In the genomic region with DNA sequence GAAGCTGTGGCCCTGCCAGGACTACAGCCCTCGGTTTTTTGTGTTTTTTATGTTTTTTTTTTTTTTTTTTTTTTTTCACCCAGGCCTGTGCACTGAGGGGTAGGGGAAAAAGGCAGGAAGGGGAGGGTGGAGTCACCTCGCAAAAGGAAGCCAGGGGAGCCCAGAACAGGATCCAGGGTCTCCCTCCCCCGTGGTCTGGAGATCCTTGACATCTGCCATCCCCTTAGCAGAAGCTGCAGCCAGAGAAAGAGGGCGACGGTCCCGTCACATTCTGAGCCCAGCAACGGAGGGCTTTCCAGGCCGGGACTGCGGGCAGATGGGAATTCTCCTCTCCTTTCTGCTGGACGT, we compare ENCODE assay signal across 10 cellular contexts. TPM values are rescaled to one million over a fixed set of nuclear protein-coding genes. Genes with fewer than 3 reads are reported as not detected.
DNase-seq lines count a peak whose midpoint lies in the region; ATAC-seq and TF ChIP-seq lines count a peak whose summit lies in the region.
"Had no signal": no experiment of that assay in that cellular context is flagged by ENCODE, and none has a peak within 500 bp of the region (broad histone marks: within the 10 kb centered on the region; RNA-seq: fewer than 3 reads in every experiment).

No MANE protein-coding gene starts in this region.

- H2BK120ac ChIP-seq in mesenchymal stem cell (ENCODE audit: low read depth, low read length): no peak overlapping the region

- H3K4me3 ChIP-seq in cardiac fibroblast (replicated peaks in 1 of 2; ENCODE audit: low read depth in 2 of 2, low read length in 2 of 2) (peak overlapping the region; percentile 45 to 48), mesenchymal stem cell (ENCODE audit: insufficient read depth in 1 of 2, low read depth in 1 of 2, low read length in 2 of 2) (peak overlapping the region; percentile 63 to 79), urinary bladder (ENCODE audit: low read depth, low read length) (peak overlapping the region; percentile 42)

- no peak overlapping the region for H2AK5ac ChIP-seq in mesenchymal stem cell (ENCODE audit: low read length, severe bottlenecking)

- H3K9ac ChIP-seq in mesenchymal stem cell (ENCODE audit: low read length): peak overlapping the region; percentile 87

- H3K27ac ChIP-seq in mesenchymal stem cell (ENCODE audit: low read length, poor library complexity, severe bottlenecking) (peak overlapping the region; percentile 30), urinary bladder (ENCODE audit: low read depth) (no peak overlapping the region)

- peak overlapping the region; percentile 97 for H4K8ac ChIP-seq in mesenchymal stem cell (ENCODE audit: low read length)

- no peaks in the 10 kb centered on the region for H3K9me3 ChIP-seq in mesenchymal stem cell (ENCODE audit: control insufficient read depth, low read length)

- H3K4ac ChIP-seq in mesenchymal stem cell (ENCODE audit: low read depth in 1 of 2, low read length in 2 of 2): peak overlapping the region in 1 of 2 experiments; percentile 82

- H3K27ac Mint-ChIP-seq in activated naive CD4-positive, alpha-beta T cell treated with anti-CD3 and anti-CD28 coated beads, Interleukin-2, amount 10 ng/mL, durations not matched to agents 7 days and 5 days: no peak overlapping the region

- no peak for DNase-seq in activated naive CD4-positive, alpha-beta T cell treated with anti-CD3 and anti-CD28 coated beads, Interleukin-2, amount 10 ng/mL, durations not matched to agents 7 days and 5 days
- DNase-seq in activated naive CD4-positive, alpha-beta T cell (lab: John Stamatoyannopoulos, UW): no peak
- no peak for DNase-seq in cardiac fibroblast (ENCODE audit: low read depth in 2 of 2)
- no peak for DNase-seq in mesenchymal stem cell
- no peak for DNase-seq in stimulated activated CD4-positive, alpha-beta T cell treated with anti-CD3 and anti-CD28 coated beads, Interleukin-1b, Interleukin-23, amount 100 ng/mL, for 48 hours
- no peak for DNase-seq in DMS 273 treated with DMSO at 0.1 percent for 48 hours (lab: John Stamatoyannopoulos, UW)

- peak overlapping the region in 1 of 2 experiments; percentile 90 for H3K14ac ChIP-seq in mesenchymal stem cell (ENCODE audit: low read length in 2 of 2)

- H3K4me2 ChIP-seq in mesenchymal stem cell (ENCODE audit: low read length, poor library complexity, severe bottlenecking): peak overlapping the region; percentile 85

- H3K36me3 ChIP-seq in mesenchymal stem cell (ENCODE audit: control insufficient read depth in 1 of 2, insufficient read depth in 2 of 2, low read depth in 1 of 2, low read length in 2 of 2) (no peaks in the 10 kb centered on the region), urinary bladder (ENCODE audit: insufficient read depth) (no peaks in the 10 kb centered on the region)

- peaks cover 53% of the 10 kb centered on the region for H3K27me3 Mint-ChIP-seq in activated naive CD4-positive, alpha-beta T cell treated with anti-CD3 and anti-CD28 coated beads, Interleukin-2, amount 10 ng/mL, durations not matched to agents 7 days and 5 days

- peak overlapping the region in 1 of 2 experiments; percentile 59 for H3K23ac ChIP-seq in mesenchymal stem cell (ENCODE audit: low read length in 2 of 2)

- no peak overlapping the region for H2BK5ac ChIP-seq in mesenchymal stem cell (ENCODE audit: low read depth, low read length, poor library complexity, severe bottlenecking)

- TF ChIP-seq CTCF in cardiac fibroblast (IDR thresholded peaks at IDR 0.05; ENCODE audit: low read depth, low read length): no peak

- peak overlapping the region; percentile 71 for H3K4me3 Mint-ChIP-seq in activated naive CD4-positive, alpha-beta T cell treated with anti-CD3 and anti-CD28 coated beads, Interleukin-2, amount 10 ng/mL, durations not matched to agents 7 days and 5 days

- CTCF ChIA-PET in activated naive CD4-positive, alpha-beta T cell treated with anti-CD3 and anti-CD28 coated beads, Interleukin-2, amount 10 ng/mL, durations not matched to agents 7 days and 5 days (lab: Charles Lee): interaction anchor here (1.5 kb wide), 1 partner anchor 78 kb away, joined by 3 read pairs; no protein-coding TSS in a partner anchor

- peak overlapping the region; percentile 74 to 92 for H3K18ac ChIP-seq in mesenchymal stem cell (ENCODE audit: low read depth in 1 of 2, low read length in 2 of 2)

- H3K36me3 Mint-ChIP-seq in activated naive CD4-positive, alpha-beta T cell treated with anti-CD3 and anti-CD28 coated beads, Interleukin-2, amount 10 ng/mL, durations not matched to agents 7 days and 5 days: no peaks in the 10 kb centered on the region

- peak overlapping the region; percentile 94 for H4K91ac ChIP-seq in mesenchymal stem cell (ENCODE audit: low read length)

- no peaks in the 10 kb centered on the region for H3K9me3 Mint-ChIP-seq in activated naive CD4-positive, alpha-beta T cell treated with anti-CD3 and anti-CD28 coated beads, Interleukin-2, amount 10 ng/mL, durations not matched to agents 7 days and 5 days

- H2BK12ac ChIP-seq in mesenchymal stem cell (ENCODE audit: low read length in 2 of 2): peak overlapping the region; percentile 83 to 90

- peaks cover 16% of the 10 kb centered on the region for H3K4me1 Mint-ChIP-seq in activated naive CD4-positive, alpha-beta T cell treated with anti-CD3 and anti-CD28 coated beads, Interleukin-2, amount 10 ng/mL, durations not matched to agents 7 days and 5 days

- H2AFZ ChIP-seq in mesenchymal stem cell (ENCODE audit: low read depth, low read length): peak overlapping the region; percentile 91

- ATAC-seq in GM18520 (IDR thresholded peaks at IDR 0.05; ENCODE audit: unreplicated experiment): no peak

- no peak overlapping the region for H2BK15ac ChIP-seq in mesenchymal stem cell (ENCODE audit: low read depth, poor library complexity, severe bottlenecking)

- H3K4me1 ChIP-seq in mesenchymal stem cell (ENCODE audit: control insufficient read depth, insufficient read depth, low read depth, low read length): peaks cover 14% of the 10 kb centered on the region
- no peaks in the 10 kb centered on the region for H3K4me1 ChIP-seq in urinary bladder (ENCODE audit: insufficient read depth)

- 13% methylated on average over 10 of the region's 10 CpGs for whole genome bisulfite sequencing in mesenchymal stem cell
- WGBS in urinary bladder: 16% methylated on average over 10 of the region's 10 CpGs

- no peaks in the 10 kb centered on the region for H3K79me1 ChIP-seq in mesenchymal stem cell (replicated peaks; ENCODE audit: low read length, poor library complexity, severe bottlenecking)

- H3K27me3 ChIP-seq in mesenchymal stem cell (ENCODE audit: control insufficient read depth in 1 of 2, insufficient read depth in 1 of 2, low read length in 2 of 2): no peaks in the 10 kb centered on the region

RNA-seq across cellular contexts. Expression of a gene that starts 29.1 kb away (rescaled TPM):
- polyA plus RNA-seq in mesenchymal stem cell (2013, experiment 1 of 2): 0.77 TPM
- polyA plus RNA-seq in mesenchymal stem cell (2013, experiment 2 of 2): 0.81 TPM
- 2.0 TPM for total RNA-seq in urinary bladder
- polyA plus RNA-seq in urinary bladder: 0.75 TPM

RNA-seq across cellular contexts. Expression of a gene that starts 49.1 kb away (rescaled TPM):
- polyA plus RNA-seq in mesenchymal stem cell (2013, experiment 1 of 2): 1.5 TPM
- polyA plus RNA-seq in mesenchymal stem cell (2013, experiment 2 of 2): 1.8 TPM
- total RNA-seq in urinary bladder: 3.0 TPM
- polyA plus RNA-seq in urinary bladder: 11.7 TPM
- total RNA-seq: LHCN-M2 had no signal

RNA-seq across cellular contexts. Expression of a gene that starts 49.3 kb away (rescaled TPM):
- 0.64 TPM for polyA plus RNA-seq in mesenchymal stem cell (2013, experiment 1 of 2)
- 0.75 TPM for polyA plus RNA-seq in mesenchymal stem cell (2013, experiment 2 of 2)
- total RNA-seq in urinary bladder: 0.42 TPM
- 4.7 TPM for polyA plus RNA-seq in urinary bladder
- total RNA-seq: cerebellum, LHCN-M2 had no signal
